In genomic region chr4:173212379-173212778, GRCh38 we compare ENCODE assay signal across 15 cellular contexts.
"Had no signal": no experiment of that assay in that cellular context is flagged by ENCODE, and none has a peak within 500 bp of the region (broad histone marks: within the 10 kb centered on the region; RNA-seq: fewer than 3 reads in every experiment).

No MANE protein-coding gene starts in this region.

- H3K4me2 ChIP-seq: hepatocyte had no signal

- H3K4me3 Mint-ChIP-seq: activated CD4-positive, alpha-beta T cell treated with anti-CD3 and anti-CD28 coated beads, Interleukin-2, amount 10 ng/mL, durations not matched to agents 24 days and 14 days; activated naive CD4-positive, alpha-beta T cell treated with anti-CD3 and anti-CD28 coated beads for 36 hours; activated T-helper 17 cell treated with anti-CD3 and anti-CD28 coated beads, Interleukin-2, amount 50 U/mL, for 72 hours; central memory CD8-positive, alpha-beta T cell; dendritic cell treated with granulocyte-macrophage colony-stimulating factor and Interleukin-4, amounts not matched to agents 40 ng/mL and 50 ng/mL, for 4 days; effector memory CD8-positive, alpha-beta T cell; naive B cell; WTC11 had no signal

- ATAC-seq: effector memory CD8-positive, alpha-beta T cell; lower lobe of right lung had no signal

- H3K36me3 ChIP-seq: lower lobe of right lung, tibial nerve, vagina had no signal

- H3K27me3 ChIP-seq: hepatocyte, tibial nerve, vagina had no signal

- H3K27ac Mint-ChIP-seq: activated CD4-positive, alpha-beta T cell treated with anti-CD3 and anti-CD28 coated beads, Interleukin-2, amount 10 ng/mL, durations not matched to agents 24 days and 14 days; activated naive CD4-positive, alpha-beta T cell treated with anti-CD3 and anti-CD28 coated beads for 36 hours; activated T-helper 17 cell treated with anti-CD3 and anti-CD28 coated beads, Interleukin-2, amount 50 U/mL, for 72 hours; dendritic cell treated with granulocyte-macrophage colony-stimulating factor and Interleukin-4, amounts not matched to agents 40 ng/mL and 50 ng/mL, for 4 days; effector memory CD8-positive, alpha-beta T cell had no signal

- DNase-seq: activated CD4-positive, alpha-beta T cell treated with anti-CD3 and anti-CD28 coated beads, Interleukin-2, amount 10 ng/mL, durations not matched to agents 24 days and 14 days; activated CD8-positive, alpha-beta memory T cell treated with anti-CD3 and anti-CD28 coated beads for 24 hours; activated naive CD4-positive, alpha-beta T cell treated with anti-CD3 and anti-CD28 coated beads for 36 hours; effector memory CD8-positive, alpha-beta T cell; lower lobe of right lung; naive B cell; posterior cingulate gyrus had no signal

- H2AFZ ChIP-seq: hepatocyte had no signal

- H3K27me3 Mint-ChIP-seq: activated CD4-positive, alpha-beta T cell treated with anti-CD3 and anti-CD28 coated beads, Interleukin-2, amount 10 ng/mL, durations not matched to agents 24 days and 14 days; activated T-helper 17 cell treated with anti-CD3 and anti-CD28 coated beads, Interleukin-2, amount 50 U/mL, for 72 hours; central memory CD8-positive, alpha-beta T cell; dendritic cell treated with granulocyte-macrophage colony-stimulating factor and Interleukin-4, amounts not matched to agents 40 ng/mL and 50 ng/mL, for 4 days; effector memory CD8-positive, alpha-beta T cell; naive B cell had no signal

- H3K4me1 Mint-ChIP-seq: central memory CD8-positive, alpha-beta T cell had no signal

- H3K4me3 ChIP-seq: hepatocyte, lower lobe of right lung, skin epidermis, tibial nerve, vagina had no signal

- H3K9me3 Mint-ChIP-seq: activated CD4-positive, alpha-beta T cell treated with anti-CD3 and anti-CD28 coated beads, Interleukin-2, amount 10 ng/mL, durations not matched to agents 24 days and 14 days; activated naive CD4-positive, alpha-beta T cell treated with anti-CD3 and anti-CD28 coated beads for 36 hours; activated T-helper 17 cell treated with anti-CD3 and anti-CD28 coated beads, Interleukin-2, amount 50 U/mL, for 72 hours; central memory CD8-positive, alpha-beta T cell; dendritic cell treated with granulocyte-macrophage colony-stimulating factor and Interleukin-4, amounts not matched to agents 40 ng/mL and 50 ng/mL, for 4 days; effector memory CD8-positive, alpha-beta T cell; naive B cell; WTC11 had no signal

- H3K4me1 ChIP-seq: lower lobe of right lung, vagina had no signal

- H3K27ac ChIP-seq: hepatocyte, lower lobe of right lung, skin epidermis, tibial nerve, vagina had no signal

- H3K9me3 ChIP-seq: lower lobe of right lung, tibial nerve, vagina had no signal
